In the genomic region with DNA sequence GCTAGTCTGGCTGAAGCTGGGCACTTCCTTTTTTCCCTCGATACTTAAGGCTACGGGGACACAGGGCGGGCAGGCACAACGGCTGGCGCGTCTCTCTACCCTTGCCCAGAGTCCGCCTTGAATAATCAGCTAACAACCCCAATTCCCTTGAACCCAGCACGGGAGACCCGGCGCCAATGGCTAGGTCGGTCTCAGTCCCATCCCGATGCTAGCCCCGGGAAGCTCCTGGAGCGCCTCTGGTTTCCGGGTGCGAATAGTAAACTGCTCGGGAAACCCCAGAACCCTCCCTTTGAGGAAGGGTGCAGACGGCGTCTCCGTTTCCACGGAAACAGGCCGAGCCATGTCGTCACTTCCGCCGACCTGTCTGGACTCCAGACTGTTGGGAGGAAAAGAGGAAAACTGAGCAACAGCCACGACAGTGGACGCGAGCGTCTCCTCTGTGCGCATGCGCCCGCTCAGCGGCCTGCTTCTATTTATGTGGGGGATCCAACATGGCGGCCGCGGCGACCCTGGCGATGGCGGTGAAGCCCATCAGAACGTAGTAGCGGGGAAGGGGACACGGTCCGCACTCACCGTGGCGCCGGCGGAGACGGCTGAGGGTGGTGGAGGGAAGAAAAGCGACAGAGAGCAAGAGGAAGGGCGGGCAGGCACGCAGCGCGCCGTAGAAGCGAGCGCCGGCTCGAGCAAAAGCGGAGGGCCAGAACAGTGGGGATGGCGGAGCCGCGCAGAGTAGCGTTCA, we compare ENCODE assay signal across 8 cellular contexts. TPM values are rescaled to one million over a fixed set of nuclear protein-coding genes. Genes with fewer than 3 reads are reported as not detected.
DNase-seq lines count a peak whose midpoint lies in the region; ATAC-seq, FAIRE-seq and TF ChIP-seq lines count a peak whose summit lies in the region.

A gene (plus strand): TSS at position 464 of the 739 bp plus-strand sequence. CDS start 248 bp downstream, at position 712.

- 0 out of 2 replicates have a peak, but pooled peaks cover 4% of the 10 kb centered on the region for H3F3A ChIP-seq in SU-DHL-6 (ENCODE audit: insufficient read depth)

- H3K27me3 Mint-ChIP-seq in activated naive CD8-positive, alpha-beta T cell treated with anti-CD3 and anti-CD28 coated beads, Interleukin-2, amount 10 ng/mL, durations not matched to agents 7 days and 5 days, result peaks cover 12% of the 10 kb centered on the region

- H3K27ac Mint-ChIP-seq in activated naive CD8-positive, alpha-beta T cell treated with anti-CD3 and anti-CD28 coated beads, Interleukin-2, amount 10 ng/mL, durations not matched to agents 7 days and 5 days, result peak within 1 kb of the TSS; percentile 98

- WGBS in pancreas, 2 donors, result 0 to 1% methylated on average over 61 to 63 of the region's 63 CpGs

- peaks cover 0 to 22% (median 18%) of the 10 kb centered on the region in 3 donors for H3K4me1 ChIP-seq in pancreas
- H3K4me1 ChIP-seq in tibial artery, result peaks cover 0 to 36% (median 12%) of the 10 kb centered on the region in 4 donors

- H3K27ac ChIP-seq in SU-DHL-6 (ENCODE audit: low read depth, low read length) (no peak within 1 kb of the TSS), pancreas (peak within 1 kb of the TSS; percentile 92 to 95 (median 93)), tibial artery (peak within 1 kb of the TSS; percentile 90 to 93)

- TF ChIP-seq CTCF in SU-DHL-6 (IDR thresholded peaks at IDR 0.05; ENCODE audit: insufficient read depth, low read length, poor library complexity, severe bottlenecking) (no peak), pancreas (IDR thresholded peaks at IDR 0.05) (no peak), tibial artery (IDR thresholded peaks at IDR 0.05) (no peak)

- intact Hi-C loops in Right ventricle myocardium superior (cut with DNase I) (no loop called here), pancreas (cut with DNase I) (no loop called here), tibial artery (cut with DNase I; ENCODE audit: low total_unique reads) (loop anchor here (5.0 kb wide), 1 partner anchor 106 kb away; no protein-coding TSS in a partner anchor)

- peak within 1 kb of the TSS; percentile 95 for H3K4me3 ChIP-seq in SU-DHL-6 (ENCODE audit: insufficient read depth, low read length, poor library complexity, severe bottlenecking)
- peak within 1 kb of the TSS; percentile 73 to 99 (median 86) for H3K4me3 ChIP-seq in pancreas
- H3K4me3 ChIP-seq in tibial artery, result peak within 1 kb of the TSS; percentile 70 to 91

- peak within 1 kb of the TSS; percentile 98 for H2AFZ ChIP-seq in SU-DHL-6 (ENCODE audit: low read depth, low read length, severe bottlenecking)

- H3K36me3 ChIP-seq in SU-DHL-6 (ENCODE audit: low read length), result no peaks in the 10 kb centered on the region
- no peaks in the 10 kb centered on the region for H3K36me3 ChIP-seq in pancreas
- no peaks in the 10 kb centered on the region for H3K36me3 ChIP-seq in tibial artery

- peaks cover 19% of the 10 kb centered on the region for H3K4me1 Mint-ChIP-seq in activated naive CD8-positive, alpha-beta T cell treated with anti-CD3 and anti-CD28 coated beads, Interleukin-2, amount 10 ng/mL, durations not matched to agents 7 days and 5 days

- DNase-seq in NCI-H128 (lab: John Stamatoyannopoulos, UW; ENCODE audit: unreplicated experiment) (peak; percentile 88), Right ventricle myocardium superior (peak; percentile 98), pancreas (peak; percentile 95 to 99 (median 96)), tibial artery (peak; percentile 96 to 98)
- peak; percentile 91 for DNase-seq in activated naive CD8-positive, alpha-beta T cell treated with anti-CD3 and anti-CD28 coated beads, Interleukin-2, amount 10 ng/mL, durations not matched to agents 7 days and 5 days

- H3K9ac ChIP-seq in SU-DHL-6 (ENCODE audit: low read length), result peak within 1 kb of the TSS; percentile 74

- no peaks in the 10 kb centered on the region for H3K9me2 ChIP-seq in SU-DHL-6 (replicated peaks; ENCODE audit: insufficient read depth, low read length)

- POLR2A ChIA-PET in activated naive CD8-positive, alpha-beta T cell treated with anti-CD3 and anti-CD28 coated beads, Interleukin-2, amount 10 ng/mL, durations not matched to agents 7 days and 5 days (lab: Charles Lee), result interaction anchor here (0.5 to 1.3 kb wide), 5 partner anchors 97 to 344 kb away, joined by 3 to 4 read pairs (median 3); a partner anchor contains a TSS

- H3K4me3 Mint-ChIP-seq in activated naive CD8-positive, alpha-beta T cell treated with anti-CD3 and anti-CD28 coated beads, Interleukin-2, amount 10 ng/mL, durations not matched to agents 7 days and 5 days, result peak within 1 kb of the TSS; percentile 100

- H3K9me3 Mint-ChIP-seq in activated naive CD8-positive, alpha-beta T cell treated with anti-CD3 and anti-CD28 coated beads, Interleukin-2, amount 10 ng/mL, durations not matched to agents 7 days and 5 days, result no peaks in the 10 kb centered on the region

- 0 out of 2 replicates have a peak, but pooled peaks cover 3% of the 10 kb centered on the region for H3K79me2 ChIP-seq in SU-DHL-6 (ENCODE audit: insufficient read depth, low read length)

- H3K9me3 ChIP-seq in SU-DHL-6 (ENCODE audit: insufficient read depth, low read length) (no peaks in the 10 kb centered on the region), pancreas (no peaks in the 10 kb centered on the region), tibial artery (no peaks in the 10 kb centered on the region)

- H3K4me2 ChIP-seq in SU-DHL-6 (ENCODE audit: low read depth, low read length, poor library complexity, severe bottlenecking), result peak within 1 kb of the TSS; percentile 85

- peak; percentile 83 for TF ChIP-seq POLR2A in GM10847 (IDR thresholded peaks at IDR 0.05; ENCODE audit: extremely low read depth, insufficient read length)

- H3K27me3 ChIP-seq in SU-DHL-6 (ENCODE audit: low read length) (no peaks in the 10 kb centered on the region), pancreas (no peaks in the 10 kb centered on the region), tibial artery (no peaks in the 10 kb centered on the region)

- no peaks in the 10 kb centered on the region for H4K20me1 ChIP-seq in SU-DHL-6 (ENCODE audit: low read depth, low read length)

- ATAC-seq in HG02678 (IDR thresholded peaks at IDR 0.05; ENCODE audit: unreplicated experiment) (peak; percentile 98), Right ventricle myocardium superior (ENCODE audit: poor library complexity) (peak; percentile 98), pancreas (peak; percentile 94 to 99 (median 96))
- peak; percentile 90 for ATAC-seq in activated naive CD8-positive, alpha-beta T cell treated with anti-CD3 and anti-CD28 coated beads, Interleukin-2, amount 10 ng/mL, durations not matched to agents 7 days and 5 days (ENCODE audit: low read depth)

- H3K36me3 Mint-ChIP-seq in activated naive CD8-positive, alpha-beta T cell treated with anti-CD3 and anti-CD28 coated beads, Interleukin-2, amount 10 ng/mL, durations not matched to agents 7 days and 5 days, result peaks cover 3% of the 10 kb centered on the region

- FAIRE-seq in pancreas (lab: Jason Lieb, UNC), result peak; percentile 57

RNA-seq across cellular contexts. Expression of the gene that starts here (rescaled TPM):
- total RNA-seq in activated naive CD8-positive, alpha-beta T cell treated with anti-CD3 and anti-CD28 coated beads, Interleukin-2, amount 10 ng/mL, durations not matched to agents 7 days and 5 days, result 10 to 100 TPM; 15.4 to 19.4 TPM
- total RNA-seq in Right ventricle myocardium superior (11.9 TPM), pancreas (10 to 100 TPM; 11.5 to 20.3 (median 16.6) TPM)
- polyA plus RNA-seq in pancreas, result 1 to 10 TPM; 2.9 to 3.4 TPM
